ENCODE assay signal across 8 cellular contexts in genomic region chr10:131997366-131998049, GRCh38. TPM values are rescaled to one million over a fixed set of nuclear protein-coding genes. Genes with fewer than 3 reads are reported as not detected.
DNase-seq lines count a peak whose midpoint lies in the region; ATAC-seq and TF ChIP-seq lines count a peak whose summit lies in the region.

No MANE protein-coding gene starts in this region.

- peak overlapping the region; percentile 41 for H2BK5ac ChIP-seq in trophoblast cell (ENCODE audit: low read depth, low read length, poor library complexity)

- H3K18ac ChIP-seq in trophoblast cell (ENCODE audit: low read length), result no peak overlapping the region

- BruUV-seq in PC-3 (replicated peaks; lab: Mats Ljungman, UMichigan), result no TSS peak

- ATAC-seq in PC-3, result peak; percentile 25; the same call in 1 of the 2 replicates
- ATAC-seq in GM21528 (IDR thresholded peaks at IDR 0.05; ENCODE audit: low FRiP score, unreplicated experiment), result no peak
- ATAC-seq in natural killer cell, result no peak

- H4K20me1 ChIP-seq in PC-3 (ENCODE audit: low read length), result no peaks in the 10 kb centered on the region

- H3K9me2 ChIP-seq in PC-3 (replicated peaks; ENCODE audit: low read length), result no peaks in the 10 kb centered on the region

- H4K91ac ChIP-seq in trophoblast cell (ENCODE audit: low read depth, low read length), result peak overlapping the region; percentile 49

- H3K36me3 ChIP-seq in PC-3 (ENCODE audit: low read depth, low read length) (no peaks in the 10 kb centered on the region), trophoblast cell (ENCODE audit: control insufficient read depth in 1 of 2, insufficient read depth in 2 of 2, low read length in 2 of 2) (no peaks in the 10 kb centered on the region)

- no peaks in the 10 kb centered on the region for H3K27me3 ChIP-seq in PC-3 (ENCODE audit: low read length)
- no peaks in the 10 kb centered on the region for H3K27me3 ChIP-seq in trophoblast cell (ENCODE audit: insufficient read depth, low read length)

- no peak overlapping the region for H2AK5ac ChIP-seq in trophoblast cell (ENCODE audit: low read length)

- H3K23ac ChIP-seq in trophoblast cell (ENCODE audit: low read length), result no peak overlapping the region

- H3K4me3 Mint-ChIP-seq in natural killer cell, result no peak overlapping the region

- intact Hi-C loops in PC-3 (cut with micrococcal nuclease), result no loop called here
- intact Hi-C loops in natural killer cell (cut with micrococcal nuclease), result no loop called here

- H3K14ac ChIP-seq in trophoblast cell (ENCODE audit: low read length), result no peak overlapping the region

- H3K27ac ChIP-seq in PC-3 (ENCODE audit: low read length) (no peak overlapping the region), trophoblast cell (ENCODE audit: low read depth, low read length) (peak overlapping the region; percentile 66)

- H3K9me3 Mint-ChIP-seq in natural killer cell, result no peaks in the 10 kb centered on the region

- H3K27me3 Mint-ChIP-seq in natural killer cell (ENCODE audit: low read depth in 2 of 2), result peaks cover 7 to 13% of the 10 kb centered on the region in 2 donors

- no peak overlapping the region for H3K9ac ChIP-seq in PC-3 (ENCODE audit: low read length)
- H3K9ac ChIP-seq in trophoblast cell (ENCODE audit: low read length), result no peak overlapping the region

- H2BK12ac ChIP-seq in trophoblast cell (ENCODE audit: low read length), result peak overlapping the region; percentile 4

- no peak for TF ChIP-seq CTCF in PC-3 (conservative IDR thresholded peaks at IDR 0.05; ENCODE audit: low read depth, low read length)
- TF ChIP-seq CTCF in fibroblast of the aortic adventitia (IDR thresholded peaks at IDR 0.05; ENCODE audit: insufficient read depth, low read length), result no peak
- no peak for TF ChIP-seq CTCF in natural killer cell (IDR thresholded peaks at IDR 0.05)

- H3K4me2 ChIP-seq in PC-3 (ENCODE audit: low read length) (peak overlapping the region; percentile 37), trophoblast cell (ENCODE audit: low read length) (peak overlapping the region; percentile 29)

- H4K12ac ChIP-seq in trophoblast cell (ENCODE audit: low read depth, low read length), result no peak overlapping the region

- H3K79me2 ChIP-seq in PC-3 (ENCODE audit: low read length) (no peaks in the 10 kb centered on the region), trophoblast cell (ENCODE audit: control insufficient read depth, insufficient read depth, low read length, poor library complexity) (no peaks in the 10 kb centered on the region)

- no CpG with 5 or more reads among the region's 13 CpGs for WGBS in trophoblast cell (ENCODE audit: extremely low coverage, insufficient coverage, insufficient read length)

- peaks cover 7% of the 10 kb centered on the region; the same call in 1 of the 2 replicates for H3K4me1 ChIP-seq in PC-3 (ENCODE audit: insufficient read depth, low read length)
- H3K4me1 ChIP-seq in trophoblast cell (ENCODE audit: control insufficient read depth in 1 of 2, insufficient read depth in 2 of 2, low read length in 2 of 2), result peaks cover 19 to 20% of the 10 kb centered on the region in 2 experiments

- peaks cover 21% of the 10 kb centered on the region for H3K79me1 ChIP-seq in trophoblast cell (ENCODE audit: low read length)

- peak overlapping the region; percentile 26 for H2BK120ac ChIP-seq in trophoblast cell (ENCODE audit: insufficient read depth, low read length, poor library complexity)

- DNase-seq in DMS153 (lab: John Stamatoyannopoulos, UW) (peak; percentile 50), PC-3 (peak; percentile 63), fibroblast of the aortic adventitia (ENCODE audit: low read depth) (peak; percentile 69), trophoblast cell (peak; percentile 86 to 93), natural killer cell (no peak), AML-193 (lab: John Stamatoyannopoulos, UW) (no peak), NCI-H1436 treated with DMSO at 0.1 percent for 48 hours (lab: John Stamatoyannopoulos, UW) (no peak)

- peak overlapping the region; percentile 4; the same call in 1 of the 2 replicates for H3K4me3 ChIP-seq in PC-3 (ENCODE audit: low read length)
- no peak overlapping the region for H3K4me3 ChIP-seq in fibroblast of the aortic adventitia (ENCODE audit: low read depth, low read length)
- H3K4me3 ChIP-seq in trophoblast cell (ENCODE audit: low read depth, low read length), result no peak overlapping the region

- H2AFZ ChIP-seq in PC-3 (ENCODE audit: low read length) (peak overlapping the region; percentile 69), trophoblast cell (ENCODE audit: insufficient read depth, low read length, poor library complexity) (no peak overlapping the region)

- CTCF ChIA-PET in PC-3 (lab: Charles Lee), result no interaction called here

- no peaks in the 10 kb centered on the region for H3K36me3 Mint-ChIP-seq in natural killer cell

- no peaks in the 10 kb centered on the region for H3K4me1 Mint-ChIP-seq in natural killer cell

- H3K9me3 ChIP-seq in PC-3 (ENCODE audit: low read length) (no peaks in the 10 kb centered on the region), trophoblast cell (ENCODE audit: insufficient read depth, low read depth, low read length) (peaks cover 4% of the 10 kb centered on the region)

- POLR2A ChIA-PET in PC-3 (lab: Charles Lee; ENCODE audit: unreplicated experiment), result interaction anchor here (0.6 kb wide), 1 partner anchor 145 kb away, joined by 5 read pairs; no protein-coding TSS in a partner anchor

- H3F3A ChIP-seq in PC-3 (ENCODE audit: low read length, unreplicated experiment), result no peaks in the 10 kb centered on the region

- no peak overlapping the region for H3K27ac Mint-ChIP-seq in natural killer cell

- no peak overlapping the region for H3K4ac ChIP-seq in trophoblast cell (ENCODE audit: low read depth, low read length)

- H4K8ac ChIP-seq in trophoblast cell (ENCODE audit: low read depth, low read length), result no peak overlapping the region

RNA-seq across cellular contexts. Expression of gene BNIP3, which starts 15.8 kb away (rescaled TPM):
- 197 and 225 TPM in 2 replicates for total RNA-seq in PC-3 (2014; rRNA removed)
- 65.1 and 81.4 TPM in 2 replicates for total RNA-seq in fibroblast of the aortic adventitia (ENCODE audit: low replicate concordance)
- polyA plus RNA-seq in trophoblast cell (2013), result 237 and 248 TPM in 2 replicates
- total RNA-seq in natural killer cell, result 10 to 100 TPM in 2 of 3 donors, 1 to 10 TPM in 1; 9.9 to 12.9 (median 12.1) TPM

Comparison
In these comparisons a context has a peak if more than half of its experiments do, and no peak if none do; other contexts are left out.
1. DNase-seq: peak in DMS153 (single experiment), PC-3 (single experiment), fibroblast of the aortic adventitia (single experiment) and trophoblast cell (2 of 2); none in natural killer cell (single experiment), AML-193 (0 of 2) and NCI-H1436 treated with DMSO at 0.1 percent for 48 hours (single experiment).